In the genomic region with DNA sequence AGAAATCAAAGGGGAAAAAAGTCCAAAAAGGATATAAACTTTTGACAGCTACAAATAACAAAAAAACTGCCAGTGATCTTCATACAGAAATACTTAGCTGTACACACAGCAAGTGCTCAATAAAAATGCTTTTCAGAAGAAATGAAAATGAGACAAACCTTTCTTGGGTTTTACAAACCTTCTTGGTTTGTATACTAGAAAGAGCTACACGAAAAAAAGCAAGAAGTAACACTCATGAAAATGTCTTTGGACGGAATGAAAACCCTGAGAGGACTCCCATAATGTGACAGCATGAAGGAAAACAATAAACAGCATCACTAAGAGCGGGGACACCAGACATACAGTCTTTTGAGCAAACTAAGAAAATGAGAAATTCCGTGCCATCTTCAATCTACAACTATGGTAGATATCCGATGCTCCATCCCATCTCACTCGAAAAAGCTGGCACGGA, we compare ENCODE assay signal across 8 cellular contexts. TPM values are rescaled to one million over a fixed set of nuclear protein-coding genes. Genes with fewer than 3 reads are reported as not detected.
DNase-seq lines count a peak whose midpoint lies in the region; ATAC-seq, FAIRE-seq and TF ChIP-seq lines count a peak whose summit lies in the region.

No MANE protein-coding gene starts in this region.

- H3K4me1 ChIP-seq in heart right ventricle (peaks cover 0 to 36% (median 14%) of the 10 kb centered on the region in 9 donors), small intestine (ENCODE audit: control insufficient read depth in 2 of 2, insufficient read depth in 1 of 2, low read depth in 1 of 2, low read length in 1 of 2) (no peaks in the 10 kb centered on the region)

- peaks cover 41% of the 10 kb centered on the region for H3K36me3 Mint-ChIP-seq in activated CD8-positive, alpha-beta T cell treated with anti-CD3 and anti-CD28 coated beads, Interleukin-2, amount 10 ng/mL, durations not matched to agents 7 days and 5 days (ENCODE audit: low read depth)

- no peak for TF ChIP-seq CTCF in heart right ventricle (IDR thresholded peaks at IDR 0.05)

- H3K4me1 Mint-ChIP-seq in activated CD8-positive, alpha-beta T cell treated with anti-CD3 and anti-CD28 coated beads, Interleukin-2, amount 10 ng/mL, durations not matched to agents 7 days and 5 days (ENCODE audit: low read depth) = peaks cover 42% of the 10 kb centered on the region

- H3K27me3 Mint-ChIP-seq in activated CD8-positive, alpha-beta T cell treated with anti-CD3 and anti-CD28 coated beads, Interleukin-2, amount 10 ng/mL, durations not matched to agents 7 days and 5 days (ENCODE audit: low read depth) = peaks cover 8% of the 10 kb centered on the region

- H3K4me3 Mint-ChIP-seq in activated CD8-positive, alpha-beta T cell treated with anti-CD3 and anti-CD28 coated beads, Interleukin-2, amount 10 ng/mL, durations not matched to agents 7 days and 5 days = peak overlapping the region; percentile 84

- ATAC-seq in heart right ventricle = no peak
- ATAC-seq in Right ventricle myocardium inferior = no peak
- ATAC-seq in activated CD8-positive, alpha-beta T cell treated with anti-CD3 and anti-CD28 coated beads, Interleukin-2, amount 10 ng/mL, durations not matched to agents 7 days and 5 days = no peak

- no peaks in the 10 kb centered on the region for H3K36me3 ChIP-seq in heart right ventricle
- no peaks in the 10 kb centered on the region for H3K36me3 ChIP-seq in small intestine (ENCODE audit: control insufficient read depth in 2 of 2, insufficient read depth in 2 of 2, low read length in 2 of 2)

- no peaks in the 10 kb centered on the region for H3K27me3 ChIP-seq in heart right ventricle
- no peaks in the 10 kb centered on the region for H3K27me3 ChIP-seq in small intestine (ENCODE audit: control insufficient read depth in 2 of 2, insufficient read depth in 2 of 2, low read length in 2 of 2)

- POLR2A ChIA-PET in activated CD8-positive, alpha-beta T cell treated with anti-CD3 and anti-CD28 coated beads, Interleukin-2, amount 10 ng/mL, durations not matched to agents 7 days and 5 days (lab: Charles Lee) = interaction anchor here (0.9 to 2.9 kb wide), 4 partner anchors 8 to 503 kb away, joined by 3 to 9 read pairs (median 5); a partner anchor contains a TSS

- no peak for FAIRE-seq in small intestine (lab: Jason Lieb, UNC)

- CTCF ChIA-PET in activated CD8-positive, alpha-beta T cell treated with anti-CD3 and anti-CD28 coated beads, Interleukin-2, amount 10 ng/mL, durations not matched to agents 7 days and 5 days (lab: Charles Lee) = interaction anchor here (0.7 kb wide), 1 partner anchor 461 kb away, joined by 3 read pairs; no protein-coding TSS in a partner anchor

- H3K4me3 ChIP-seq in heart right ventricle (peak overlapping the region; percentile 51 to 94 (median 90)), iPS-11a (ENCODE audit: low read depth, low read length) (peak overlapping the region; percentile 92), small intestine (ENCODE audit: low read depth in 1 of 2, low read length in 2 of 2) (peak overlapping the region; percentile 71 to 88)

- WGBS in heart right ventricle, 2 donors = 1% methylated on average over 7 of the region's 7 CpGs
- WGBS in small intestine, 3 donors = 0 to 1% (median 0%) methylated on average over 7 of the region's 7 CpGs

- H3K27ac Mint-ChIP-seq in activated CD8-positive, alpha-beta T cell treated with anti-CD3 and anti-CD28 coated beads, Interleukin-2, amount 10 ng/mL, durations not matched to agents 7 days and 5 days = peak overlapping the region; percentile 98

- intact Hi-C loops in heart right ventricle (cut with DNase I) = no loop called here
- intact Hi-C loops in Right ventricle myocardium inferior (cut with DNase I) = loop anchor here (5.0 kb wide), 1 partner anchor 504 kb away; a partner anchor contains a TSS

- no peaks in the 10 kb centered on the region for H3K9me3 ChIP-seq in heart right ventricle
- H3K9me3 ChIP-seq in small intestine (ENCODE audit: control insufficient read depth, low read depth) = no peaks in the 10 kb centered on the region

- no peak for DNase-seq in heart right ventricle
- no peak for DNase-seq in Right ventricle myocardium inferior (ENCODE audit: missing footprints)
- no peak for DNase-seq in activated CD8-positive, alpha-beta T cell treated with anti-CD3 and anti-CD28 coated beads, Interleukin-2, amount 10 ng/mL, durations not matched to agents 7 days and 5 days
- peak; percentile 14 for DNase-seq in small intestine
- no peak for DNase-seq in stimulated activated CD4-positive, alpha-beta T cell treated with anti-CD3 and anti-CD28 coated beads, Interleukin-12 subunit alpha, Interleukin-12 subunit beta, amount 100 ng/mL, for 4 hours
- DNase-seq in NCI-H128 (lab: John Stamatoyannopoulos, UW; ENCODE audit: unreplicated experiment) = no peak
- DNase-seq in middle frontal gyrus (ENCODE audit: extremely low spot score, low spot score) = no peak

- no peaks in the 10 kb centered on the region for H3K9me3 Mint-ChIP-seq in activated CD8-positive, alpha-beta T cell treated with anti-CD3 and anti-CD28 coated beads, Interleukin-2, amount 10 ng/mL, durations not matched to agents 7 days and 5 days (ENCODE audit: insufficient read depth)

- peak overlapping the region in 9 of 10 donors; percentile 77 to 94 (median 89) for H3K27ac ChIP-seq in heart right ventricle
- H3K27ac ChIP-seq in small intestine (ENCODE audit: low read depth in 1 of 2, low read length in 1 of 2) = peak overlapping the region; percentile 81 to 89

RNA-seq across cellular contexts. Expression of a gene that starts 1.0 kb away (rescaled TPM):
- total RNA-seq in heart right ventricle = 10 to 100 TPM in 4 of 10 donors, 1 to 10 TPM in 6; 6.0 to 15.5 (median 9.3) TPM
- 1 to 10 TPM; 1.4 TPM for polyA plus RNA-seq in heart right ventricle
- 8.4 TPM for total RNA-seq in Right ventricle myocardium inferior
- 10 to 100 TPM; 56.4 to 57.1 TPM for total RNA-seq in activated CD8-positive, alpha-beta T cell treated with anti-CD3 and anti-CD28 coated beads, Interleukin-2, amount 10 ng/mL, durations not matched to agents 7 days and 5 days
- polyA plus RNA-seq in small intestine = 1 to 10 TPM in 2 of 3 donors, under 1 TPM in 1; 0.81 to 2.9 (median 1.3) TPM
